12 cellular contexts compared by ENCODE assay signal in the genomic region with DNA sequence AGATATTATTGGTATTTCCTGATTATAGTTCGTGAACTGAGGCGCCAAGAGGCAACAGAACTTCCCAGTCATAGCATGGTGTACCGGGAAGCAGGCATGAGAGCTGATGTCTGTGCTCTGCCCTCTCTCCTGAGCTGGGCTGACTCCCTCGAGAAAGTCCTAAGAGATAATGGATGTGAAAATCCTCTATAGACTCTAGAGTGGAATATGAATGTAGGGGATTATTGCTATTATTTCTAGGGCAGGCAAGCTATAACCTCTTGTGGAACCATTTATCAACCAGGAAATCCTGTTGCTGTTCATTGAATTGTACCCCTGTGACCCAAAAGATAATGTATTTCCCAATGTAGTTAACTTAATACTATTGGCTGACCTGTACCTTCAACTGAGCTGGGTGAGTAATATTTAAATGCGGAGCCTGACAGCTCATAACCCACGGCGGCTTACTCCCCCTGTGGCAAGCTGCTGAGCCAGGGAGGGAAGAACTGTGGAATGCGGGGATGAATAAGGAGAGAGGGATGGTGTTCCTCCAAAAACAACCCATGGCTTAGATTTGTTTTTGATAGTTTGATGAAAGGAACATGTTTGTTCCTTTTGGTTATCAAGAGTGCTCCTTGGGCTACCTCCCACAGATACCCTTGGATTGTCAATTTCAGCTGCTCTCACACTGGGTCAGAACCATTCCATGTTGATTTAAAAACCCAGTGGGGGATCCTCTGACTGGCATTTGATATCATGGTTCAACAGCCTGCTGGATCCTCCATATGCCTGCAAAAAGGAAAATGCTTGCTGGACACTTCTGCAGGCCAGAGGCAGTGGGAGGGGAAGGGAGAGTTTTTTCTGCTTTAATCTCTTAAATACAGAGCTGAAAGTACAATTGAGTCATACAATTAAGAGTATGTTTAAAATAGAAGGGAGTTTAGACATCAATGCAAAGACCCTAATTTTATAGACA.
DNase-seq lines count a peak whose midpoint lies in the region; ATAC-seq and TF ChIP-seq lines count a peak whose summit lies in the region.
"Had no signal": no experiment of that assay in that cellular context is flagged by ENCODE, and none has a peak within 500 bp of the region (broad histone marks: within the 10 kb centered on the region; RNA-seq: fewer than 3 reads in every experiment).

No MANE protein-coding gene starts in this region.

- no peaks in the 10 kb centered on the region for H3K27me3 Mint-ChIP-seq in activated naive CD4-positive, alpha-beta T cell treated with anti-CD3 and anti-CD28 coated beads, Interleukin-2, amount 10 ng/mL, durations not matched to agents 7 days and 5 days

- CTCF ChIA-PET in activated naive CD4-positive, alpha-beta T cell treated with anti-CD3 and anti-CD28 coated beads, Interleukin-2, amount 10 ng/mL, durations not matched to agents 7 days and 5 days (lab: Charles Lee), result no interaction called here

- TF ChIP-seq POLR2A in gastrocnemius medialis (IDR thresholded peaks at IDR 0.05), result no peak

- intact Hi-C loops in gastrocnemius medialis (cut with DNase I; ENCODE audit: low total_unique reads), result no loop called here

- no peaks in the 10 kb centered on the region for H3K9me3 ChIP-seq in gastrocnemius medialis
- H3K9me3 ChIP-seq: sigmoid colon had no signal

- H3K27me3 ChIP-seq in brain microvascular endothelial cell (replicated peaks), result no peaks in the 10 kb centered on the region
- H3K27me3 ChIP-seq in gastrocnemius medialis, result no peaks in the 10 kb centered on the region
- H3K27me3 ChIP-seq: sigmoid colon had no signal

- H3K4me1 ChIP-seq in gastrocnemius medialis, result no peaks in the 10 kb centered on the region
- H3K4me1 ChIP-seq: sigmoid colon had no signal

- no peaks in the 10 kb centered on the region for H3K36me3 Mint-ChIP-seq in activated naive CD4-positive, alpha-beta T cell treated with anti-CD3 and anti-CD28 coated beads, Interleukin-2, amount 10 ng/mL, durations not matched to agents 7 days and 5 days

- no peak overlapping the region for H3K27ac Mint-ChIP-seq in activated naive CD4-positive, alpha-beta T cell treated with anti-CD3 and anti-CD28 coated beads, Interleukin-2, amount 10 ng/mL, durations not matched to agents 7 days and 5 days
- H3K27ac Mint-ChIP-seq: B cell had no signal

- H3K4me1 Mint-ChIP-seq in activated naive CD4-positive, alpha-beta T cell treated with anti-CD3 and anti-CD28 coated beads, Interleukin-2, amount 10 ng/mL, durations not matched to agents 7 days and 5 days, result no peaks in the 10 kb centered on the region
- H3K4me1 Mint-ChIP-seq: B cell had no signal

- no peaks in the 10 kb centered on the region for H3K9me3 Mint-ChIP-seq in activated naive CD4-positive, alpha-beta T cell treated with anti-CD3 and anti-CD28 coated beads, Interleukin-2, amount 10 ng/mL, durations not matched to agents 7 days and 5 days

- peak overlapping the region; percentile 83 for H3K27ac ChIP-seq in brain microvascular endothelial cell
- H3K27ac ChIP-seq in gastrocnemius medialis, result no peak overlapping the region
- H3K27ac ChIP-seq: sigmoid colon had no signal

- no peak for ATAC-seq in gastrocnemius medialis
- no peak for ATAC-seq in HG03175 (IDR thresholded peaks at IDR 0.05; ENCODE audit: unreplicated experiment)
- ATAC-seq in GM21737 (IDR thresholded peaks at IDR 0.05; ENCODE audit: unreplicated experiment), result no peak

- H3K4me3 ChIP-seq in brain microvascular endothelial cell (ENCODE audit: low read depth, low read length), result no peak overlapping the region
- no peak overlapping the region for H3K4me3 ChIP-seq in gastrocnemius medialis
- H3K4me3 ChIP-seq: sigmoid colon had no signal

- TF ChIP-seq CTCF in brain microvascular endothelial cell (IDR thresholded peaks at IDR 0.05; ENCODE audit: low read depth, low read length, missing control alignments), result peak; percentile 49
- TF ChIP-seq CTCF in gastrocnemius medialis (IDR thresholded peaks at IDR 0.05 in 4 of 5, conservative IDR thresholded peaks at IDR 0.05 in 1 of 5), result no peak

- H3K36me3 ChIP-seq in brain microvascular endothelial cell (replicated peaks), result no peaks in the 10 kb centered on the region
- H3K36me3 ChIP-seq in gastrocnemius medialis, result no peaks in the 10 kb centered on the region
- H3K36me3 ChIP-seq: sigmoid colon had no signal

- DNase-seq in A172 (ENCODE audit: low spot score) (peak; percentile 45), HK-2 (ENCODE audit: unreplicated experiment) (peak; percentile 48), brain microvascular endothelial cell (peak; percentile 87), iris pigment epithelial cell (ENCODE audit: low read depth) (peak; percentile 93), gastrocnemius medialis (no peak)
- DNase-seq in activated naive CD4-positive, alpha-beta T cell treated with anti-CD3 and anti-CD28 coated beads, Interleukin-2, amount 10 ng/mL, durations not matched to agents 7 days and 5 days, result no peak
- DNase-seq: NCI-H2081 treated with DMSO at 0.1 percent for 48 hours, RPMI8226, sigmoid colon had no signal

- in situ Hi-C loops in brain microvascular endothelial cell (cut with HindIII; ENCODE audit: low pct_ligation_motif_present, low sequenced_read_pairs), result no loop called here
- in situ Hi-C loops in gastrocnemius medialis (cut with MboI; ENCODE audit: low sequenced_read_pairs in 4 of 4), result no loop called here

- no peak overlapping the region for H3K4me3 Mint-ChIP-seq in activated naive CD4-positive, alpha-beta T cell treated with anti-CD3 and anti-CD28 coated beads, Interleukin-2, amount 10 ng/mL, durations not matched to agents 7 days and 5 days
- H3K4me3 Mint-ChIP-seq: B cell had no signal

Comparison
In these comparisons a context has a peak if more than half of its experiments do, and no peak if none do; other contexts are left out.
1. DNase-seq: peak in A172 (single experiment), HK-2 (single experiment), brain microvascular endothelial cell (single experiment) and iris pigment epithelial cell (single experiment); none in gastrocnemius medialis (0 of 2) and activated naive CD4-positive, alpha-beta T cell treated with anti-CD3 and anti-CD28 coated beads, Interleukin-2, amount 10 ng/mL, durations not matched to agents 7 days and 5 days (single experiment).